In the genomic region with DNA sequence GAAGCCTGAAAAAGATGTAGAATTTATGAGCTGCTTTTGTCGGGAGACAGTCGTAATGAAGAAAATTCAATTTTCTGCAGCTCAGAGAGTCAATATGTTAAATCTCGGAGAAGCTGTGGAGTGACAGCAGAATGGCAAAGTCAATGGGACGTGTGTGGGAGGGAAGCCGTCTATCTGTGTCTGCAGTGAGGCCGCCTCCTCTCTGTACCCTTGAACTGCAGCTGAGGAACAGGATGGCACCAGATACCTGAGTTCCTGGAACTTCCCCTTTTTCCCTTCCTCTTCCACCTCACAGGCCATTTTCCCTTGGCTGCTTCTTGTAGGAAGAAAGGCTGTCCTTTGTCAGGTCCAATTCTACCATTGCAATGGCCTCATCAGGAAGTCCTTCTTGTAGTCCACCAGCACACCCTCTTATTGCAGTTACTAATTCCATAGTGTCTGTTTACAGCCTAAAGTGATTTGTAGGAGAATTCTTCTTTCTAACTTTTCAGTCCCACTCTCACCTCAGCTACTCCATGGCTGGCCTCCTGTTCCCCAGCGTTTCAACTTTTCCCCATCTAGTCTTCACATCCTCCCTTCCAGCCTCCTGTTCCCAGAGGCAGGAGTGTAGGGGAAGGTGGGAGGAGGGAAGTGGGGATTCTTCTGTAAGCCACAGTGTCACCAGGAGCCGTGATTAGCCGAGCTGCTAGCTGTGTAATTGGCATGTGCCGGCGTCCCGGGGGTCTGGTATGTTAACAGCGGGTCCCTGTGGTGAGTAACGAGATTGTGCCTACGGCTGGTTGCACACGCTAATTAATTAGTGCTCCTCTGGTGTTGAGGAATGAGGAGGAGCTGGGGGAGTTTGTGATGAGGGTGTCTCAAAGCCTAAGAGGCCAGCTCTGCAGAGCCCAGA, we compare ENCODE assay signal across 30 cellular contexts. TPM values are rescaled to one million over a fixed set of nuclear protein-coding genes. Genes with fewer than 3 reads are reported as not detected.
A peak's percentile ranks its signal among the peaks of the same experiment; 100 is the strongest.
DNase-seq lines count a peak whose midpoint lies in the region; ATAC-seq, FAIRE-seq and TF ChIP-seq lines count a peak whose summit lies in the region.
"Had no signal": no experiment of that assay in that cellular context is flagged by ENCODE, and none has a peak within 500 bp of the region (broad histone marks: within the 10 kb centered on the region; RNA-seq: fewer than 3 reads in every experiment).

No MANE protein-coding gene starts in this region.

- DNase-seq in A673 (ENCODE audit: low spot score) (peak; percentile 86), NCI-H146 (lab: John Stamatoyannopoulos, UW) (peak; percentile 50), K562 (ENCODE audit: extremely low read depth in 1 of 4, low spot score in 3 of 4) (no peak), uterus (no peak), NAMALWA (ENCODE audit: low spot score) (no peak)
- DNase-seq: activated CD4-positive, alpha-beta T cell treated with anti-CD3 and anti-CD28 coated beads for 48 hours; activated naive CD4-positive, alpha-beta T cell treated with anti-CD3 and anti-CD28 coated beads, Interleukin-2, amount 50 U/mL, for 16 hours; amygdala; DMS79 treated with DMSO at 0.1 percent for 48 hours; immature natural killer cell; left colon; mesenchymal stem cell; NCI-H1092 treated with DMSO at 0.1 percent for 48 hours; NCI-H2081; NCI-H345; NCI-H748 treated with DMSO at 0.1 percent for 48 hours; psoas muscle; stimulated activated CD4-positive, alpha-beta T cell treated with anti-CD3 and anti-CD28 coated beads, Interleukin-4, amount 100 ng/mL, for 1 hour; trophoblast cell had no signal

- intact Hi-C loops in A673 (cut with micrococcal nuclease; ENCODE audit: unreplicated experiment) (no loop called here), K562 (cut with micrococcal nuclease) (no loop called here), uterus (cut with DNase I; ENCODE audit: low total_unique reads) (no loop called here)

- H3K4me2 ChIP-seq in K562 (ENCODE audit: insufficient read depth, low read length) (no peak overlapping the region), neural cell (ENCODE audit: low read length) (peak overlapping the region; percentile 10)

- TF ChIP-seq RAD21 in K562 (CRISPR knock-in tag; conservative IDR thresholded peaks at IDR 0.05 in 1 of 2, IDR thresholded peaks at IDR 0.05 in 1 of 2) (no peak), neural cell (conservative IDR thresholded peaks at IDR 0.05) (no peak)

- H3K9ac ChIP-seq in K562 (ENCODE audit: insufficient read depth in 1 of 2, low read depth in 2 of 2, low read length in 2 of 2) = no peak overlapping the region
- H3K9ac ChIP-seq in neural cell (ENCODE audit: low read length) = peak overlapping the region; percentile 88

- TF ChIP-seq CTCF in A673 (conservative IDR thresholded peaks at IDR 0.05; ENCODE audit: low read depth, low read length) = no peak
- TF ChIP-seq CTCF in K562 (IDR thresholded peaks at IDR 0.05 in 2 of 3, conservative IDR thresholded peaks at IDR 0.05 in 1 of 3; ENCODE audit: insufficient read depth in 2 of 3, low read depth in 1 of 3, low read length in 3 of 3) = no peak
- TF ChIP-seq CTCF in neural cell (IDR thresholded peaks at IDR 0.05; ENCODE audit: poor library complexity, severe bottlenecking) = no peak
- no peak for TF ChIP-seq CTCF in uterus (IDR thresholded peaks at IDR 0.05)

- H3K9me1 ChIP-seq in K562 (ENCODE audit: control insufficient read depth, insufficient read depth, low read length) = no peaks in the 10 kb centered on the region

- 6% methylated on average over 15 of the region's 16 CpGs for WGBS in K562 (ENCODE audit: insufficient coverage, low coverage, missing lambda C conversion rate)

- H3K36me3 ChIP-seq in A673 (ENCODE audit: insufficient read depth, low read length, poor library complexity, severe bottlenecking) (no peaks in the 10 kb centered on the region), K562 (ENCODE audit: control insufficient read depth, insufficient read depth, low read length) (no peaks in the 10 kb centered on the region), neural cell (ENCODE audit: insufficient read depth, low read length) (no peaks in the 10 kb centered on the region), uterus (no peaks in the 10 kb centered on the region)
- H3K36me3 ChIP-seq: breast epithelium had no signal

- H2AFZ ChIP-seq in K562 (ENCODE audit: low read depth, low read length) (no peak overlapping the region), neural cell (ENCODE audit: low read depth, low read length) (no peak overlapping the region)

- peaks cover 17% of the 10 kb centered on the region for H3F3A ChIP-seq in neural cell (ENCODE audit: insufficient read depth, low read length, poor library complexity, severe bottlenecking)

- peaks cover 30% of the 10 kb centered on the region for H3K4me1 ChIP-seq in A673 (ENCODE audit: insufficient read depth, low read length, poor library complexity, severe bottlenecking)
- H3K4me1 ChIP-seq in K562 (replicated peaks in 1 of 2; ENCODE audit: control insufficient read depth in 2 of 2, insufficient read depth in 2 of 2, low read length in 2 of 2) = peaks cover 0 to 15% of the 10 kb centered on the region in 2 experiments; a peak in 3 of 5 replicates
- peaks cover 0 to 9% of the 10 kb centered on the region in 2 donors for H3K4me1 ChIP-seq in uterus

- CTCF ChIA-PET in A673 (lab: Charles Lee) (interaction anchor here (0.6 to 1.1 kb wide), 3 partner anchors 9 to 251 kb away, joined by 3 to 17 read pairs (median 4); no protein-coding TSS in a partner anchor), K562 (lab: Yijun Ruan, JAX; ENCODE audit: low intra/inter-chr PET ratio) (no interaction called here)

- ATAC-seq in K562 (no peak), GM21737 (IDR thresholded peaks at IDR 0.05; ENCODE audit: unreplicated experiment) (no peak), HG02759 (IDR thresholded peaks at IDR 0.05; ENCODE audit: unreplicated experiment) (no peak)
- ATAC-seq: left colon had no signal

- TF ChIP-seq POLR2A in K562 (conservative IDR thresholded peaks at IDR 0.05) = no peak
- TF ChIP-seq POLR2A in uterus (IDR thresholded peaks at IDR 0.05) = no peak

- H3K9me2 ChIP-seq in neural cell (ENCODE audit: insufficient read depth, low read length) = no peaks in the 10 kb centered on the region

- no peaks in the 10 kb centered on the region for H3K9me3 ChIP-seq in A673 (ENCODE audit: low read depth, low read length, poor library complexity, severe bottlenecking)
- no peaks in the 10 kb centered on the region for H3K9me3 ChIP-seq in K562 (replicated peaks; ENCODE audit: control insufficient read depth, insufficient read depth, low read depth, low read length)
- H3K9me3 ChIP-seq in neural cell (ENCODE audit: low read length) = no peaks in the 10 kb centered on the region
- no peaks in the 10 kb centered on the region for H3K9me3 ChIP-seq in uterus
- H3K9me3 ChIP-seq: breast epithelium, psoas muscle had no signal

- H3K27me3 ChIP-seq in A673 (replicated peaks; ENCODE audit: insufficient read depth, low read depth, low read length, poor library complexity) (peaks cover 3% of the 10 kb centered on the region), K562 (ENCODE audit: control insufficient read depth in 2 of 2, insufficient read depth in 2 of 2, low read length in 2 of 2) (peaks cover 54 to 59% of the 10 kb centered on the region in 2 experiments), neural cell (ENCODE audit: insufficient read depth, low read depth, low read length) (no peaks in the 10 kb centered on the region), uterus (peaks cover 0 to 7% of the 10 kb centered on the region in 2 donors)

- H3K79me2 ChIP-seq in K562 (ENCODE audit: control insufficient read depth, insufficient read depth, low read length) = no peaks in the 10 kb centered on the region
- no peaks in the 10 kb centered on the region for H3K79me2 ChIP-seq in neural cell (replicated peaks; ENCODE audit: insufficient read depth, low read length)

- no peak for FAIRE-seq in K562 (lab: Jason Lieb, UNC)
- FAIRE-seq: colon, H1 had no signal

- H3K27ac ChIP-seq in A673 (ENCODE audit: low read depth, low read length, poor library complexity, severe bottlenecking) = no peak overlapping the region
- H3K27ac ChIP-seq in K562 (ENCODE audit: extremely low read depth, low read depth, low read length) = no peak overlapping the region
- H3K27ac ChIP-seq in neural cell (ENCODE audit: low read length) = peak overlapping the region; percentile 99
- H3K27ac ChIP-seq in uterus = no peak overlapping the region
- H3K27ac ChIP-seq: breast epithelium, psoas muscle had no signal

- H3K4me3 ChIP-seq in A673 (ENCODE audit: low read depth, low read length, poor library complexity, severe bottlenecking) (no peak overlapping the region), K562 (no peak overlapping the region), neural cell (ENCODE audit: low read length) (peak overlapping the region; percentile 62), uterus (no peak overlapping the region)
- H3K4me3 ChIP-seq: breast epithelium, psoas muscle had no signal

- peaks cover 12% of the 10 kb centered on the region for H4K20me1 ChIP-seq in K562 (replicated peaks; ENCODE audit: control insufficient read depth, insufficient read depth, low read length)
- H4K20me1 ChIP-seq in neural cell (ENCODE audit: insufficient read depth) = no peaks in the 10 kb centered on the region

- no peak for TF ChIP-seq EP300 in K562 (IDR thresholded peaks at IDR 0.05; ENCODE audit: low read length)
- no peak for TF ChIP-seq EP300 in neural cell (conservative IDR thresholded peaks at IDR 0.05; ENCODE audit: poor library complexity, severe bottlenecking)

- in situ Hi-C loops in K562 (cut with MboI) = no loop called here

- BruUV-seq in A673 (replicated peaks; lab: Mats Ljungman, UMichigan) (no TSS peak), K562 (replicated peaks; lab: Mats Ljungman, UMichigan) (no TSS peak)

- POLR2A ChIA-PET in A673 (lab: Charles Lee; ENCODE audit: low non-redundant PET) (interaction anchor here (0.5 kb wide), 1 partner anchor 17 kb away, joined by 3 read pairs; no protein-coding TSS in a partner anchor), K562 (lab: Yijun Ruan, JAX) (interaction anchor here (1.0 to 1.9 kb wide), 4 partner anchors 9 to 35 kb away, joined by 3 to 9 read pairs (median 4); a partner anchor contains a TSS)

RNA-seq across cellular contexts. Expression of a gene that starts 9.6 kb away (rescaled TPM):
- total RNA-seq in A673 (2021) (16.8 and 34.0 TPM in 2 replicates), K562 (2014; rRNA removed) (7.2 and 10.2 TPM in 2 replicates), K562 (2014; rRNA removed; fragmentation: Illumina TruSeq; extraction: Trizol) (11.0 and 12.0 TPM in 2 replicates), K562 (2015; rRNA removed; fragmentation: Illumina TruSeq; extraction: Trizol) (5.5 and 6.2 TPM in 2 replicates), K562 (2021) (11.3 and 16.3 TPM in 2 replicates), uterus (100 to 1,000 TPM; 121 to 219 (median 152) TPM)
- total RNA-seq in K562 (2011; cell fraction: chromatin; rRNA removed; ENCODE audit: low replicate concordance) = 90.7 and 154 TPM in 2 replicates
- total RNA-seq in K562 (2011; cell fraction: nucleolus; rRNA removed) = 62.6 and 76.5 TPM in 2 replicates
- total RNA-seq in K562 (2011; cell fraction: nucleoplasm; rRNA removed) = 74.6 and 85.6 TPM in 2 replicates
- polyA plus RNA-seq in K562 (2011; rRNA removed) (31.8 and 37.5 TPM in 2 replicates), K562 (2014; fragmentation: Illumina TruSeq; extraction: Trizol) (17.4 and 21.0 TPM in 2 replicates), K562 (2014; fragmentation: Nextera tagmentation; extraction: Ambion mirVana) (1 to 10 TPM; 1.9 to 3.4 TPM), K562 (2014; rRNA removed) (13.2 and 13.7 TPM in 2 replicates), neural cell (169 and 187 TPM in 2 replicates)
- polyA plus RNA-seq in K562 (2011; cell fraction: cytosol; rRNA removed) = 34.8 and 38.4 TPM in 2 replicates
- polyA plus RNA-seq in K562 (2011; cell fraction: nucleus; rRNA removed) = 200 and 212 TPM in 2 replicates
- 14.8 and 38.0 TPM in 2 replicates for polyA plus RNA-seq in K562 (2012)
- polyA minus RNA-seq in K562 (2011; rRNA and poly(A)+ RNA removed) = 17.3 and 22.1 TPM in 2 replicates
- polyA minus RNA-seq in K562 (2011; cell fraction: cytosol; rRNA and poly(A)+ RNA removed) = 6.3 and 8.0 TPM in 2 replicates
- polyA minus RNA-seq in K562 (2011; cell fraction: nucleus; rRNA and poly(A)+ RNA removed) = 28.4 and 36.7 TPM in 2 replicates
- polyA minus RNA-seq in neural cell = 134 and 165 TPM in 2 replicates

RNA-seq across cellular contexts. Expression of a gene that starts 14.9 kb away (rescaled TPM):
- total RNA-seq in A673 (2021) = not detected in 2 replicates
- not detected in 2 replicates for total RNA-seq in K562 (2011; cell fraction: chromatin; rRNA removed; ENCODE audit: low replicate concordance)
- total RNA-seq in K562 (2011; cell fraction: nucleolus; rRNA removed) = not detected in 2 replicates
- not detected in 2 replicates for total RNA-seq in K562 (2011; cell fraction: nucleoplasm; rRNA removed)
- total RNA-seq in K562 (2014; rRNA removed) = not detected in 2 replicates
- total RNA-seq in K562 (2014; rRNA removed; fragmentation: Illumina TruSeq; extraction: Trizol) = not detected in 2 replicates
- not detected in 2 replicates for total RNA-seq in K562 (2015; rRNA removed; fragmentation: Illumina TruSeq; extraction: Trizol)
- not detected in 2 replicates for total RNA-seq in K562 (2021)
- not detected in 2 replicates for polyA plus RNA-seq in K562 (2011; rRNA removed)
- not detected in 2 replicates for polyA plus RNA-seq in K562 (2011; cell fraction: cytosol; rRNA removed)
- not detected in 2 replicates for polyA plus RNA-seq in K562 (2011; cell fraction: nucleus; rRNA removed)
- not detected in 2 replicates for polyA plus RNA-seq in K562 (2012)
- polyA plus RNA-seq in K562 (2014; fragmentation: Illumina TruSeq; extraction: Trizol) = not detected in 2 replicates
- polyA plus RNA-seq in K562 (2014; fragmentation: Nextera tagmentation; extraction: Ambion mirVana) = not detected
- not detected in 2 replicates for polyA plus RNA-seq in K562 (2014; rRNA removed)
- not detected in 2 replicates for polyA minus RNA-seq in K562 (2011; rRNA and poly(A)+ RNA removed)
- not detected in 2 replicates for polyA minus RNA-seq in K562 (2011; cell fraction: cytosol; rRNA and poly(A)+ RNA removed)
- not detected in 2 replicates for polyA minus RNA-seq in K562 (2011; cell fraction: nucleus; rRNA and poly(A)+ RNA removed)
- not detected in 2 replicates for polyA plus RNA-seq in neural cell
- polyA minus RNA-seq in neural cell = not detected in 2 replicates
- not detected for total RNA-seq in uterus
- total RNA-seq: A172; activated T-helper 2 cell treated with anti-CD3 and anti-CD28 coated beads, Interferon-gamma antibody, Interleukin-2, Interleukin-4, amounts not matched to agents 10 μg/mL and 5 μg/mL and 100 μg/mL, durations not matched to agents 14 hours and 24 hours and 36 hours; breast epithelium; H1; HT1080; left colon; M059J; psoas muscle had no signal
- polyA plus RNA-seq: CD14-positive monocyte, H1, immature natural killer cell, psoas muscle had no signal

Comparison
In these comparisons a context has a peak if more than half of its experiments do, and no peak if none do; other contexts are left out.
1. DNase-seq: peak in A673 (single experiment) and NCI-H146 (single experiment); none in K562 (0 of 4), uterus (0 of 2) and NAMALWA (single experiment).